10 cellular contexts compared by ENCODE assay signal in the genomic region with DNA sequence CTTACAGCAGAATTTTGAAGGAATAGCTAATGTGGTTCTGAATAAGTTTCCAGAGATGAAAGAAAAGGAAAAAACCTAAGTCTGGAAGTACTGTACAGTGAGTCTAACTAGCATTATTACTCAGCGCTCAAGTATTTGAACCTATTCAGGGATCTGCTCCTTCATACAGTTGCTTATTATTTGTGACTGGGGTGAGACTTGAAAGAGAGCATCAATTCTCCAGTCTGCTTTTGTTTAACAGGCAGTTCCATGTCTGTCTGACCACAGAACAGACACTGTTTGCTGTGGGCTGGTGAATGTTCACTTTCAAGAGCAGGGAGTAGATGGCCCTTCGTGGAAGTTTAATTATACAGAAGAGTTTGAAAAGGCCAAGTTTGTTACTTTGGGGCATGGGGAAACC. TPM values are rescaled to one million over a fixed set of nuclear protein-coding genes. Genes with fewer than 3 reads are reported as not detected.
DNase-seq lines count a peak whose midpoint lies in the region; ATAC-seq and TF ChIP-seq lines count a peak whose summit lies in the region.
"Had no signal": no experiment of that assay in that cellular context is flagged by ENCODE, and none has a peak within 500 bp of the region (broad histone marks: within the 10 kb centered on the region; RNA-seq: fewer than 3 reads in every experiment).

No MANE protein-coding gene starts in this region.

- H2AK5ac ChIP-seq in mesendoderm (ENCODE audit: low read length): no peak overlapping the region

- H2BK5ac ChIP-seq in mesendoderm (ENCODE audit: low read length): no peak overlapping the region

- no peaks in the 10 kb centered on the region for H3K9me3 ChIP-seq in RWPE2 (ENCODE audit: severe bottlenecking)
- H3K9me3 ChIP-seq in MG63: no peaks in the 10 kb centered on the region
- H3K9me3 ChIP-seq: body of pancreas had no signal

- H3K4me1 ChIP-seq in RWPE2 (ENCODE audit: insufficient read depth, poor library complexity, severe bottlenecking) (peaks cover 6% of the 10 kb centered on the region), mesendoderm (ENCODE audit: control insufficient read depth, low read depth, low read length) (peaks cover 11% of the 10 kb centered on the region)

- H3K4me3 ChIP-seq in RWPE2 (ENCODE audit: severe bottlenecking) (no peak overlapping the region), MG63 (no peak overlapping the region), mesendoderm (ENCODE audit: low read length) (no peak overlapping the region)
- H3K4me3 ChIP-seq: body of pancreas had no signal

- no peak for TF ChIP-seq CTCF in RWPE2 (IDR thresholded peaks at IDR 0.05; ENCODE audit: poor library complexity, severe bottlenecking)
- no peak for TF ChIP-seq CTCF in osteocyte (IDR thresholded peaks at IDR 0.05)

- H3K79me1 ChIP-seq in mesendoderm (ENCODE audit: low read length): peaks cover 24% of the 10 kb centered on the region

- ATAC-seq in RWPE2 (ENCODE audit: low read depth): peak; percentile 44; the same call in 1 of the 3 replicates
- ATAC-seq: body of pancreas had no signal

- H2BK120ac ChIP-seq in mesendoderm (ENCODE audit: low read depth, low read length): no peak overlapping the region

- H3K27me3 Mint-ChIP-seq in osteocyte (ENCODE audit: unreplicated experiment): no peaks in the 10 kb centered on the region

- no peak overlapping the region for H4K5ac ChIP-seq in mesendoderm (ENCODE audit: low read length)

- H3K36me3 Mint-ChIP-seq in osteocyte (ENCODE audit: unreplicated experiment): peaks cover 11% of the 10 kb centered on the region

- H3K4ac ChIP-seq in mesendoderm (ENCODE audit: low read depth, low read length): no peak overlapping the region

- no CpG with 5 or more reads among the region's 2 CpGs for WGBS in mesendoderm (ENCODE audit: extremely low coverage, insufficient coverage, low lambda C conversion rate)

- no peaks in the 10 kb centered on the region for H3K9me3 Mint-ChIP-seq in osteocyte (ENCODE audit: unreplicated experiment)

- H3K4me1 Mint-ChIP-seq in osteocyte (ENCODE audit: unreplicated experiment): peaks cover 39% of the 10 kb centered on the region

- no peaks in the 10 kb centered on the region for H3K36me3 ChIP-seq in RWPE2 (ENCODE audit: low read depth)
- H3K36me3 ChIP-seq in MG63: no peaks in the 10 kb centered on the region
- no peaks in the 10 kb centered on the region for H3K36me3 ChIP-seq in mesendoderm (ENCODE audit: control insufficient read depth, insufficient read depth, low read length)

- no peak overlapping the region for H3K23ac ChIP-seq in mesendoderm (ENCODE audit: low read length)

- H4K8ac ChIP-seq in mesendoderm (ENCODE audit: low read depth, low read length): no peak overlapping the region

- H3K4me2 ChIP-seq in mesendoderm (ENCODE audit: low read length): no peak overlapping the region

- H3K9ac ChIP-seq in mesendoderm (ENCODE audit: low read length): no peak overlapping the region

- H2BK15ac ChIP-seq in mesendoderm (replicated peaks; ENCODE audit: low read depth): no peak overlapping the region

- H3K56ac ChIP-seq in mesendoderm (ENCODE audit: low read length): no peak overlapping the region

- H3K4me3 Mint-ChIP-seq in osteocyte (ENCODE audit: unreplicated experiment): no peak overlapping the region

- H3K27ac Mint-ChIP-seq in osteocyte (ENCODE audit: unreplicated experiment): peak overlapping the region; percentile 66

- H3K27ac ChIP-seq in RWPE2 (ENCODE audit: poor library complexity, severe bottlenecking) (no peak overlapping the region), epithelial cell of prostate (peak overlapping the region; percentile 26), mesendoderm (ENCODE audit: low read depth, low read length) (no peak overlapping the region)
- H3K27ac ChIP-seq: body of pancreas had no signal

- no peaks in the 10 kb centered on the region for H3K27me3 ChIP-seq in RWPE2 (ENCODE audit: insufficient read depth, poor library complexity, severe bottlenecking)
- no peaks in the 10 kb centered on the region for H3K27me3 ChIP-seq in MG63
- no peaks in the 10 kb centered on the region for H3K27me3 ChIP-seq in mesendoderm (ENCODE audit: insufficient read depth, low read length, poor library complexity)
- H3K27me3 ChIP-seq: body of pancreas had no signal

- no peak overlapping the region for H3K18ac ChIP-seq in mesendoderm (ENCODE audit: low read length)

- DNase-seq in COLO829 (ENCODE audit: low spot score): peak; percentile 87
- DNase-seq in RWPE2 (ENCODE audit: low spot score): no peak
- DNase-seq in epithelial cell of prostate (ENCODE audit: low read depth, low spot score): no peak
- DNase-seq in osteocyte (ENCODE audit: extremely low spot score, unreplicated experiment): no peak
- no peak for DNase-seq in MG63
- DNase-seq in midbrain (lab: John Stamatoyannopoulos, UW): no peak
- no peak for DNase-seq in mesendoderm
- no peak for DNase-seq in Kasumi-1 (lab: John Stamatoyannopoulos, UW)
- DNase-seq: body of pancreas, DMS79 had no signal

- H3K79me2 ChIP-seq in mesendoderm (ENCODE audit: control insufficient read depth, insufficient read depth, low read length): peaks cover 16% of the 10 kb centered on the region

RNA-seq across cellular contexts. Expression of gene ETV6, which starts 9.3 kb away (rescaled TPM):
- total RNA-seq in osteocyte: 24.4 and 29.4 TPM in 2 replicates
- total RNA-seq in MG63 (2014; rRNA removed; shearing (Covaris generic); ENCODE audit: low replicate concordance): 2.3 and 3.0 TPM in 2 replicates
- 6.9 TPM for polyA plus RNA-seq in mesendoderm (2013, experiment 1 of 2)
- polyA plus RNA-seq in mesendoderm (2013, experiment 2 of 2): 7.1 TPM
